ENCODE assay signal across 11 cellular contexts in genomic region chr7:135771961-135772638, GRCh38. TPM values are rescaled to one million over a fixed set of nuclear protein-coding genes. Genes with fewer than 3 reads are reported as not detected.
DNase-seq lines count a peak whose midpoint lies in the region; ATAC-seq and TF ChIP-seq lines count a peak whose summit lies in the region.
"Had no signal": no experiment of that assay in that cellular context is flagged by ENCODE, and none has a peak within 500 bp of the region (broad histone marks: within the 10 kb centered on the region; RNA-seq: fewer than 3 reads in every experiment).

No MANE protein-coding gene starts in this region.

- H3K4me1 ChIP-seq in left ventricle myocardium inferior (peaks cover 35% of the 10 kb centered on the region), upper lobe of right lung (peaks cover 29% of the 10 kb centered on the region)

- DNase-seq in left ventricle myocardium inferior (no peak), left ventricle myocardium superior (no peak), fibroblast of the conjunctiva (ENCODE audit: low read depth) (peak; percentile 43), upper lobe of right lung (no peak), NCI-H1930 (lab: John Stamatoyannopoulos, UW) (no peak)

- H3K27ac ChIP-seq in left ventricle myocardium inferior (replicated peaks) (peak overlapping the region; percentile 74), upper lobe of right lung (peak overlapping the region; percentile 56)

- H3K27me3 ChIP-seq in left ventricle myocardium inferior (ENCODE audit: low read depth), result no peaks in the 10 kb centered on the region
- no peaks in the 10 kb centered on the region for H3K27me3 ChIP-seq in upper lobe of right lung

- intact Hi-C loops in left ventricle myocardium inferior (cut with micrococcal nuclease), result no loop called here
- intact Hi-C loops in left ventricle myocardium superior (cut with micrococcal nuclease), result no loop called here
- intact Hi-C loops in upper lobe of right lung (cut with DNase I), result no loop called here

- H3K36me3 ChIP-seq in left ventricle myocardium inferior (no peaks in the 10 kb centered on the region), upper lobe of right lung (no peaks in the 10 kb centered on the region)

- H3K4me3 ChIP-seq in left ventricle myocardium inferior (no peak overlapping the region), upper lobe of right lung (no peak overlapping the region)

- TF ChIP-seq CTCF in left ventricle myocardium inferior (IDR thresholded peaks at IDR 0.05; ENCODE audit: borderline replicate concordance) (no peak), upper lobe of right lung (IDR thresholded peaks at IDR 0.05) (no peak)

- H3K9me3 ChIP-seq in left ventricle myocardium inferior (replicated peaks), result no peaks in the 10 kb centered on the region
- H3K9me3 ChIP-seq in upper lobe of right lung, result no peaks in the 10 kb centered on the region

- ATAC-seq in left ventricle myocardium superior (no peak), SK-N-SH treated with all-trans-retinoic acid at 6 μM for 48 hours (peak; percentile 52), upper lobe of right lung (no peak), HG02623 (IDR thresholded peaks at IDR 0.05; ENCODE audit: unreplicated experiment) (no peak), GM18517 (IDR thresholded peaks at IDR 0.05; ENCODE audit: unreplicated experiment) (no peak)
- ATAC-seq: activated CD4-positive, CD25-positive, alpha-beta regulatory T cell treated with anti-CD3 and anti-CD28 coated beads, Interleukin-2, amount 50 U/mL, for 24 hours; esophagus mucosa had no signal

TF ChIP-seq in SK-N-SH treated with all-trans-retinoic acid at 6 μM for 48 hours, 23 proteins besides CTCF, POLR2A, EP300 and RAD21:
- TF ChIP-seq ZNF70 (CRISPR knock-in tag; IDR thresholded peaks at IDR 0.05) (no peak), SNAI2 (CRISPR knock-in tag; IDR thresholded peaks at IDR 0.05) (no peak), TSHZ2 (CRISPR knock-in tag; IDR thresholded peaks at IDR 0.05) (no peak), ZNF8 (CRISPR knock-in tag; IDR thresholded peaks at IDR 0.05) (no peak), TOX (CRISPR knock-in tag; IDR thresholded peaks at IDR 0.05; ENCODE audit: borderline replicate concordance) (no peak), PATZ1 (CRISPR knock-in tag; IDR thresholded peaks at IDR 0.05; ENCODE audit: borderline replicate concordance) (no peak), ISL1 (CRISPR knock-in tag; IDR thresholded peaks at IDR 0.05) (no peak), CSRNP3 (CRISPR knock-in tag; IDR thresholded peaks at IDR 0.05) (no peak), ZFP3 (CRISPR knock-in tag; IDR thresholded peaks at IDR 0.05) (no peak)
TF ChIP-seq in SK-N-SH treated with all-trans-retinoic acid at 6 μM for 48 hours: peak in this region for 0.

RNA-seq across cellular contexts. Expression of gene FAM180A, which starts 23.5 kb away (rescaled TPM):
- total RNA-seq in left ventricle myocardium inferior (19.7 TPM), left ventricle myocardium superior (11.4 TPM), upper lobe of right lung (6.8 TPM)
- total RNA-seq: B cell had no signal

RNA-seq across cellular contexts. Expression of gene SLC13A4, which starts 44.1 kb away (rescaled TPM):
- total RNA-seq in left ventricle myocardium inferior (0.44 TPM), left ventricle myocardium superior (0.15 TPM), upper lobe of right lung (not detected)
- total RNA-seq: B cell had no signal
